ENCODE assay signal across 9 cellular contexts in the genomic region with DNA sequence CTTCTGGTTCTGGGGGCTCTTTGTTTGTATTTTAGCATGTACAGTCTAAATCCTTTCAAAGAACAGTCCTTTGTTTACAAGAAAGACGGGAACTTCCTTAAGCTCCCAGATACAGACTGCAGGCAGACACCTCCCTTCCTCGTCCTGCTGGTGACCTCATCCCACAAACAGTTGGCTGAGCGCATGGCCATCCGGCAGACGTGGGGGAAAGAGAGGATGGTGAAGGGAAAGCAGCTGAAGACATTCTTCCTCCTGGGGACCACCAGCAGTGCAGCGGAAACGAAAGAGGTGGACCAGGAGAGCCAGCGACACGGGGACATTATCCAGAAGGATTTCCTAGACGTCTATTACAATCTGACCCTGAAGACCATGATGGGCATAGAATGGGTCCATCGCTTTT. TPM values are rescaled to one million over a fixed set of nuclear protein-coding genes. Genes with fewer than 3 reads are reported as not detected.
DNase-seq lines count a peak whose midpoint lies in the region; ATAC-seq and TF ChIP-seq lines count a peak whose summit lies in the region.
"Had no signal": no experiment of that assay in that cellular context is flagged by ENCODE, and none has a peak within 500 bp of the region (broad histone marks: within the 10 kb centered on the region; RNA-seq: fewer than 3 reads in every experiment).

No MANE protein-coding gene starts in this region.

- no peak overlapping the region for H4K5ac ChIP-seq in H9 (ENCODE audit: insufficient read length, low read depth, low read length)

- peaks cover 6% of the 10 kb centered on the region for H3F3A ChIP-seq in smooth muscle cell (ENCODE audit: low read depth)

- no peak overlapping the region for H2BK120ac ChIP-seq in H9 (ENCODE audit: low read depth, low read length, poor library complexity, severe bottlenecking)

- no peak overlapping the region for H2AK5ac ChIP-seq in H9 (ENCODE audit: insufficient read length, low read length)

- H3T11ph ChIP-seq in H9 (ENCODE audit: low read length): no peak overlapping the region

- H4K20me1 ChIP-seq in H9 (ENCODE audit: control insufficient read depth, insufficient read depth, insufficient read length) (no peaks in the 10 kb centered on the region), smooth muscle cell (ENCODE audit: low read depth) (no peaks in the 10 kb centered on the region)

- peaks cover 54 to 87% (median 66%) of the 10 kb centered on the region in 3 experiments for H3K36me3 Mint-ChIP-seq in H9 (ENCODE audit: insufficient read depth in 1 of 3, low read depth in 3 of 3)
- H3K36me3 Mint-ChIP-seq: IgD-negative memory B cell had no signal

- H3K4me1 ChIP-seq in H9 (ENCODE audit: insufficient read depth, low read length) (0 out of 2 replicates have a peak, but pooled peaks cover 3% of the 10 kb centered on the region), adipocyte (ENCODE audit: control insufficient read depth, insufficient read depth, low read length) (peaks cover 5% of the 10 kb centered on the region), smooth muscle cell (ENCODE audit: low read depth) (peaks cover 8% of the 10 kb centered on the region)

- ATAC-seq in left ventricle myocardium superior: peak; percentile 95

- no peak overlapping the region for H2BK5ac ChIP-seq in H9 (ENCODE audit: insufficient read length, low read length)

- H3K79me1 ChIP-seq in H9 (ENCODE audit: insufficient read depth, low read depth, low read length, poor library complexity, severe bottlenecking): peaks cover 2% of the 10 kb centered on the region

- no peak overlapping the region for H3K23ac ChIP-seq in H9 (ENCODE audit: insufficient read length, low read depth, low read length)

- H3K4me3 Mint-ChIP-seq in H9: no peak overlapping the region; a peak in 1 of 5 replicates
- H3K4me3 Mint-ChIP-seq: IgD-negative memory B cell had no signal

- H2BK15ac ChIP-seq in H9 (ENCODE audit: low read depth, low read length): no peak overlapping the region

- no peaks in the 10 kb centered on the region for H3K23me2 ChIP-seq in H9 (ENCODE audit: insufficient read length, low read depth, low read length, poor library complexity, severe bottlenecking)

- no peak overlapping the region for H2AFZ ChIP-seq in H9 (ENCODE audit: low read length)
- H2AFZ ChIP-seq in smooth muscle cell (ENCODE audit: low read depth): peak overlapping the region; percentile 70

- H3K18ac ChIP-seq in H9 (ENCODE audit: insufficient read length, low read depth, low read length): no peak overlapping the region

- H3K9me3 ChIP-seq in H9 (ENCODE audit: control insufficient read depth, low read depth, low read length): no peaks in the 10 kb centered on the region
- no peaks in the 10 kb centered on the region for H3K9me3 ChIP-seq in adipocyte (ENCODE audit: control insufficient read depth, low read length)
- H3K9me3 ChIP-seq in smooth muscle cell (replicated peaks; ENCODE audit: low read depth): no peaks in the 10 kb centered on the region

- no peak overlapping the region for H4K91ac ChIP-seq in H9 (ENCODE audit: insufficient read length, low read depth, low read length)

- H3K4me3 ChIP-seq in adipocyte (ENCODE audit: low read length) (peak overlapping the region; percentile 49), smooth muscle cell (peak overlapping the region; percentile 18)

- no peak overlapping the region for H3K9ac ChIP-seq in H9 (ENCODE audit: extremely low read depth, insufficient read length, low read length)
- no peak overlapping the region for H3K9ac ChIP-seq in adipocyte (ENCODE audit: low read length)
- H3K9ac ChIP-seq in smooth muscle cell (ENCODE audit: low read depth): peak overlapping the region; percentile 48

- H3K36me3 ChIP-seq in adipocyte (ENCODE audit: control insufficient read depth, insufficient read depth, low read length, severe bottlenecking): no peaks in the 10 kb centered on the region
- H3K36me3 ChIP-seq in smooth muscle cell (ENCODE audit: low read depth): no peaks in the 10 kb centered on the region

- DNase-seq in H9 (no peak), adipocyte (ENCODE audit: low read depth) (peak; percentile 84), left ventricle myocardium superior (peak; percentile 56), smooth muscle cell (lab: John Stamatoyannopoulos, UW; ENCODE audit: unreplicated experiment) (no peak), NCI-H1048 (lab: John Stamatoyannopoulos, UW) (no peak), NOMO-1 (lab: John Stamatoyannopoulos, UW; ENCODE audit: unreplicated experiment in 2 of 2) (no peak)
- no peak for DNase-seq in central memory CD4-positive, alpha-beta T cell
- DNase-seq: caudate nucleus had no signal

- H4K8ac ChIP-seq in H9 (replicated peaks; ENCODE audit: insufficient read length, low read depth, low read length): no peak overlapping the region

- no peaks in the 10 kb centered on the region for H3K79me2 ChIP-seq in H9 (ENCODE audit: insufficient read depth, low read length)
- H3K79me2 ChIP-seq in smooth muscle cell (ENCODE audit: low read depth): no peaks in the 10 kb centered on the region

- H3K27ac Mint-ChIP-seq in H9: peak overlapping the region; percentile 27 to 95 (median 75); a peak in 3 of 7 replicates
- H3K27ac Mint-ChIP-seq: IgD-negative memory B cell had no signal

- no CpG with 5 or more reads among the region's 11 CpGs for WGBS in H9 (ENCODE audit: extremely low coverage, insufficient read length, low lambda C conversion rate)
- 16% methylated on average over 11 of the region's 11 CpGs for WGBS in smooth muscle cell (ENCODE audit: low lambda C conversion rate)

- no peak overlapping the region for H3K14ac ChIP-seq in H9 (ENCODE audit: insufficient read depth, low read length)

- H2BK12ac ChIP-seq in H9 (ENCODE audit: insufficient read length, low read depth, low read length): no peak overlapping the region

- no peak for TF ChIP-seq CTCF in H9 (conservative IDR thresholded peaks at IDR 0.05)
- no peak for TF ChIP-seq CTCF in smooth muscle cell (IDR thresholded peaks at IDR 0.05; ENCODE audit: borderline replicate concordance, insufficient read depth, poor library complexity, severe bottlenecking)

- H3K27me3 Mint-ChIP-seq in H9 (ENCODE audit: low read depth): no peaks in the 10 kb centered on the region

- H3K27ac ChIP-seq in H9 (ENCODE audit: insufficient read length, low read depth, low read length) (no peak overlapping the region), smooth muscle cell (ENCODE audit: low read depth) (peak overlapping the region; percentile 85)

- no peaks in the 10 kb centered on the region for H3K9me3 Mint-ChIP-seq in H9

- H3K4me2 ChIP-seq in H9 (ENCODE audit: insufficient read depth, insufficient read length, low read length): no peak overlapping the region
- peak overlapping the region; percentile 60 for H3K4me2 ChIP-seq in smooth muscle cell

- H3K27me3 ChIP-seq in H9 (ENCODE audit: insufficient read depth, low read length) (no peaks in the 10 kb centered on the region), adipocyte (replicated peaks; ENCODE audit: control insufficient read depth, insufficient read depth, low read length) (peaks cover 11% of the 10 kb centered on the region), smooth muscle cell (ENCODE audit: low read depth) (no peaks in the 10 kb centered on the region)

- H2BK20ac ChIP-seq in H9 (ENCODE audit: low read depth, low read length, poor library complexity, severe bottlenecking): no peak overlapping the region

- intact Hi-C loops in left ventricle myocardium superior (cut with micrococcal nuclease): no loop called here

- H3K4ac ChIP-seq in H9 (ENCODE audit: low read depth, low read length): no peak overlapping the region

- H3K56ac ChIP-seq in H9 (ENCODE audit: insufficient read length, low read depth, low read length): no peak overlapping the region

- peaks cover 26 to 28% of the 10 kb centered on the region in 2 experiments for H3K4me1 Mint-ChIP-seq in H9

RNA-seq across cellular contexts. Expression of gene B3GALT5, which starts 47.9 kb away (rescaled TPM):
- 24.2 and 24.7 TPM in 2 replicates for total RNA-seq in H9 (2021)
- 0.10 TPM for total RNA-seq in left ventricle myocardium superior
- total RNA-seq in smooth muscle cell: 1.7 and 3.8 TPM in 2 replicates
- polyA plus RNA-seq in smooth muscle cell: 0.73 and 1.3 TPM in 2 replicates
- polyA plus RNA-seq: IgD-negative memory B cell had no signal

Comparison
In these comparisons a context has a peak if more than half of its experiments do, and no peak if none do; other contexts are left out.
1. DNase-seq: peak in adipocyte (single experiment) and left ventricle myocardium superior (single experiment); none in H9 (single experiment), smooth muscle cell (single experiment), central memory CD4-positive, alpha-beta T cell (single experiment), NCI-H1048 (single experiment) and NOMO-1 (0 of 2).